11 cellular contexts compared by ENCODE assay signal in the genomic region with DNA sequence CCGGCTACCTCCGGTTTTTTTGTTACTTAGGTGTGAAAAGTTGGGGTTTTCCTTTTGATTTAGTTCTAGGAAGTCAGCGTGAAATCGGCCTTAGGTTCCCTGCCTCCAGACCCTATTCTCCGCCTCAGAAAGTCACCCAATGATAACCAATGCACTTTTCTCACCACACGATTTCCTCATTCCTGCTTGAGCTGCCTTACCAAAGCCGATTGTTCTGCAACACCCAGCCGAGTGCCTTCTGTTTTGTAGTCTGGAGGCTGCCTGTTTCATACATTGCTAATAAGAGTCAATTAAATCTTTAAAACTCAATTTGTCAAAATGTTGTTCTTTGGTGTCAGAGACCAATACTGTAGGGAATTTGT. TPM values are rescaled to one million over a fixed set of nuclear protein-coding genes. Genes with fewer than 3 reads are reported as not detected.
DNase-seq lines count a peak whose midpoint lies in the region; TF ChIP-seq lines count a peak whose summit lies in the region.
"Had no signal": no experiment of that assay in that cellular context is flagged by ENCODE, and none has a peak within 500 bp of the region (broad histone marks: within the 10 kb centered on the region; RNA-seq: fewer than 3 reads in every experiment).

No MANE protein-coding gene starts in this region.

- dilution Hi-C loops in mammary epithelial cell (cut with HindIII; ENCODE audit: low sequenced_read_pairs), result no loop called here

- peaks cover 2% of the 10 kb centered on the region for H3K9me3 Mint-ChIP-seq in glutamatergic neuron (ENCODE audit: unreplicated experiment)
- H3K9me3 Mint-ChIP-seq: nephron progenitor cell had no signal

- H3K36me3 ChIP-seq in breast epithelium, result no peaks in the 10 kb centered on the region
- H3K36me3 ChIP-seq in mammary epithelial cell (ENCODE audit: insufficient read depth, low read length), result no peaks in the 10 kb centered on the region
- H3K36me3 ChIP-seq in transverse colon, result no peaks in the 10 kb centered on the region

- no TSS peak for BruUV-seq in mammary epithelial cell (replicated peaks; lab: Mats Ljungman, UMichigan)

- CTCF ChIA-PET in mammary epithelial cell (lab: Charles Lee; ENCODE audit: low non-redundant PET), result no interaction called here

- H3K27ac Mint-ChIP-seq in glutamatergic neuron (ENCODE audit: unreplicated experiment), result no peak overlapping the region
- H3K27ac Mint-ChIP-seq: nephron progenitor cell had no signal

- H3K4me3 ChIP-seq in breast epithelium, result peak overlapping the region; percentile 18 to 39 (median 29)
- no peak overlapping the region for H3K4me3 ChIP-seq in mammary epithelial cell (replicated peaks in 1 of 3; ENCODE audit: insufficient read depth in 1 of 3, low read depth in 2 of 3, low read length in 3 of 3)
- H3K4me3 ChIP-seq in transverse colon, result peak overlapping the region in 3 of 4 donors; percentile 23 to 34 (median 30)

- 71% methylated on average over 8 of the region's 8 CpGs for WGBS in mammary epithelial cell (ENCODE audit: low coverage, missing lambda C conversion rate)
- WGBS in transverse colon (ENCODE audit: low coverage in 1 of 2), 2 donors, result 39% methylated on average over 8 of the region's 8 CpGs; no CpG with 5 or more reads in 1 of the 2 donors

- no peak for TF ChIP-seq CTCF in breast epithelium (IDR thresholded peaks at IDR 0.05)
- TF ChIP-seq CTCF in mammary epithelial cell (conservative IDR thresholded peaks at IDR 0.05 in 1 of 2, IDR thresholded peaks at IDR 0.05 in 1 of 2; ENCODE audit: extremely low read depth in 1 of 2, insufficient read depth in 1 of 2, low read depth in 1 of 2, low read length in 2 of 2), result no peak
- TF ChIP-seq CTCF in glutamatergic neuron (IDR thresholded peaks at IDR 0.05; ENCODE audit: partially characterized antibody, unreplicated experiment), result no peak
- no peak for TF ChIP-seq CTCF in transverse colon (IDR thresholded peaks at IDR 0.05)

- peak overlapping the region; percentile 13 for H3K4me3 Mint-ChIP-seq in glutamatergic neuron (ENCODE audit: unreplicated experiment)
- H3K4me3 Mint-ChIP-seq: nephron progenitor cell had no signal

- H3K9me3 ChIP-seq in breast epithelium (no peaks in the 10 kb centered on the region), mammary epithelial cell (replicated peaks; ENCODE audit: insufficient read depth, low read length) (no peaks in the 10 kb centered on the region), transverse colon (no peaks in the 10 kb centered on the region)

- H3K79me2 ChIP-seq in mammary epithelial cell (ENCODE audit: insufficient read depth, low read length), result no peaks in the 10 kb centered on the region

- H3K27me3 ChIP-seq in breast epithelium (no peaks in the 10 kb centered on the region), mammary epithelial cell (ENCODE audit: insufficient read depth, low read length) (no peaks in the 10 kb centered on the region), transverse colon (no peaks in the 10 kb centered on the region)

- H3K36me3 Mint-ChIP-seq in glutamatergic neuron (ENCODE audit: unreplicated experiment), result no peaks in the 10 kb centered on the region

- intact Hi-C loops in breast epithelium (cut with DNase I; ENCODE audit: low total_unique reads) (no loop called here), mammary epithelial cell (cut with micrococcal nuclease) (no loop called here), transverse colon (cut with DNase I; ENCODE audit: low total_unique reads) (no loop called here)

- no peaks in the 10 kb centered on the region for H3K4me1 ChIP-seq in breast epithelium
- peaks cover 11% of the 10 kb centered on the region for H3K4me1 ChIP-seq in mammary epithelial cell (ENCODE audit: insufficient read depth, low read length)
- H3K4me1 ChIP-seq in transverse colon, result peaks cover 0 to 36% (median 26%) of the 10 kb centered on the region in 4 donors

- DNase-seq in breast epithelium (ENCODE audit: low spot score in 2 of 2) (no peak), mammary epithelial cell (no peak), SK-MEL-5 (ENCODE audit: low read depth, low spot score) (peak; percentile 30), glutamatergic neuron (no peak), transverse colon (no peak), cortex of kidney (lab: John Stamatoyannopoulos, UW) (no peak), HuH-7.5 (ENCODE audit: low spot score) (no peak), SHP77 (lab: John Stamatoyannopoulos, UW) (no peak)
- DNase-seq: DMS 273 treated with DMSO at 0.1 percent for 48 hours, nephron progenitor cell had no signal

- H3K27ac ChIP-seq in breast epithelium (no peak overlapping the region), mammary epithelial cell (ENCODE audit: insufficient read depth, low read depth, low read length) (no peak overlapping the region), transverse colon (peak overlapping the region; percentile 82 to 94 (median 90))
- H3K27ac ChIP-seq: KMS-11 had no signal

- in situ Hi-C loops in mammary epithelial cell (cut with MboI; ENCODE audit: low sequenced_read_pairs in 2 of 2) (no loop called here), SK-MEL-5 (cut with HindIII; ENCODE audit: low pct_unique_long_range_greater_than_20kb, low sequenced_read_pairs) (no loop called here), transverse colon (cut with MboI; ENCODE audit: low pct_ligation_motif_present in 1 of 4, low pct_unique_long_range_greater_than_20kb in 1 of 4, low sequenced_read_pairs in 3 of 4) (no loop called here)

- H4K20me1 ChIP-seq in mammary epithelial cell (ENCODE audit: insufficient read depth, low read length), result no peaks in the 10 kb centered on the region

- no peak overlapping the region for H3K9ac ChIP-seq in mammary epithelial cell (ENCODE audit: insufficient read depth, low read length)
- H3K9ac ChIP-seq: KMS-11 had no signal

- no peak overlapping the region for H3K4me2 ChIP-seq in mammary epithelial cell (ENCODE audit: insufficient read depth, low read depth, low read length)
- H3K4me2 ChIP-seq: KMS-11 had no signal

- TF ChIP-seq EP300 in transverse colon (IDR thresholded peaks at IDR 0.05; ENCODE audit: low read depth), result no peak

- no peak overlapping the region for H2AFZ ChIP-seq in mammary epithelial cell (ENCODE audit: low read depth, low read length)

- TF ChIP-seq POLR2A in breast epithelium (IDR thresholded peaks at IDR 0.05), result no peak
- TF ChIP-seq POLR2A in transverse colon (IDR thresholded peaks at IDR 0.05), result no peak

- no peaks in the 10 kb centered on the region for H3K4me1 Mint-ChIP-seq in glutamatergic neuron (ENCODE audit: low read depth, unreplicated experiment)

- H3K27me3 Mint-ChIP-seq in glutamatergic neuron (ENCODE audit: unreplicated experiment), result peaks cover 4% of the 10 kb centered on the region

RNA-seq across cellular contexts. Expression of a gene that starts 39.7 kb away (rescaled TPM):
- total RNA-seq in breast epithelium (under 1 TPM in 1 of 3 donors, not detected in 2; 0.29 TPM), mammary epithelial cell (1 to 10 TPM; 2.8 to 4.2 TPM), glutamatergic neuron (ENCODE audit: unreplicated experiment) (not detected), transverse colon (under 1 TPM in 1 of 4 donors, not detected in 3; 0.14 TPM)
- 1.3 TPM for polyA plus RNA-seq in mammary epithelial cell
- 3.2 TPM for polyA minus RNA-seq in mammary epithelial cell
- 16.0 and 16.2 TPM in 2 replicates for total RNA-seq in SK-MEL-5 (2014; rRNA removed; shearing (Covaris generic))
- 10.9 and 14.4 TPM in 2 replicates for polyA plus RNA-seq in SK-MEL-5 (2015; cell fraction: cytosol; rRNA removed)
- polyA plus RNA-seq in SK-MEL-5 (2015; cell fraction: nucleus; rRNA removed), result 3.8 and 4.5 TPM in 2 replicates

Comparison
In these comparisons a context has a peak if more than half of its experiments do, and no peak if none do; other contexts are left out.
1. H3K4me3 ChIP-seq: peak in breast epithelium (3 of 3) and transverse colon (3 of 4); none in mammary epithelial cell (0 of 3).
2. H3K27ac ChIP-seq: peak in transverse colon (4 of 4); none in breast epithelium (0 of 2) and mammary epithelial cell (single experiment).